In the genomic region with DNA sequence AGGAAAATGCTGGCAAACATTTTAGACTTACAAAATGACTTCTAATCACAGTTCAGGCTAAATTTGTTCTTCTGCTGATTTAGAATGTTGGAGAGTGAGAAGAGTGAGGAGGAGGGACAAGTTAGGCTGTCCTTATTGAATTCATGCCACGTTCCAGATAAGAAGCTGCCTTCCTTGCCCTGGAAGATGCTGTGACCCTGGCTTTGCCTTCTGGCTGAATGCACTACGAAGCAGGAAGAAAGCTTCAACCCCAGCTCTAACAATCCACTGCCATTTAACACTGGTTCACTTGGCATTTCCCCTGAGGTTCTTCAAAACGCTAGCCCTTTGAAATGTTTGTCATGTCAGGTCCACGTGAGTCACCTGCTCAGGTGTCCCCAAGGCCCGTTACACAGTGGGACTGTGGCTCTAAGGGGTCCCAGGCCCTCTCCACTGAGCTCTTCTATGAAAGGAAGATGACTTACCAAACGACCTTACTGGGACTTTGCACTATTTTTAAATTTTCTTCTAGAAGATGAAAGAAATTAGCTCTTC, we compare ENCODE assay signal across 21 cellular contexts. TPM values are rescaled to one million over a fixed set of nuclear protein-coding genes. Genes with fewer than 3 reads are reported as not detected.
DNase-seq lines count a peak whose midpoint lies in the region; ATAC-seq and TF ChIP-seq lines count a peak whose summit lies in the region.
"Had no signal": no experiment of that assay in that cellular context is flagged by ENCODE, and none has a peak within 500 bp of the region (broad histone marks: within the 10 kb centered on the region; RNA-seq: fewer than 3 reads in every experiment).

No MANE protein-coding gene starts in this region.

- no peak for TF ChIP-seq POLR2A in breast epithelium (IDR thresholded peaks at IDR 0.05)

- H3K79me2 ChIP-seq in mammary epithelial cell (ENCODE audit: insufficient read depth, low read length): no peaks in the 10 kb centered on the region

- DNase-seq in breast epithelium (ENCODE audit: low spot score in 2 of 2) (no peak), mammary epithelial cell (no peak), NCI-H524 treated with DMSO at 0.1 percent for 48 hours (lab: John Stamatoyannopoulos, UW) (no peak), UCSD-AML1 (lab: John Stamatoyannopoulos, UW; ENCODE audit: unreplicated experiment) (no peak)
- peak; percentile 58 for DNase-seq in activated CD4-positive, alpha-beta memory T cell treated with anti-CD3 and anti-CD28 coated beads for 36 hours
- DNase-seq in activated naive CD8-positive, alpha-beta T cell treated with anti-CD3 and anti-CD28 coated beads, Interleukin-2, amount 10 ng/mL, durations not matched to agents 7 days and 5 days: no peak
- DNase-seq: effector CD8-positive, alpha-beta T cell; head of caudate nucleus; Kasumi-1; NCI-H1105 treated with DMSO at 0.1 percent for 48 hours; NCI-H2107; NCI-H524; SHP77 treated with DMSO at 0.1 percent for 48 hours had no signal

- H3K4me1 ChIP-seq in breast epithelium (peaks cover 3 to 17% of the 10 kb centered on the region in 2 donors), mammary epithelial cell (ENCODE audit: insufficient read depth, low read length) (peaks cover 36% of the 10 kb centered on the region)
- H3K4me1 ChIP-seq: prostate gland had no signal

- H2AFZ ChIP-seq in mammary epithelial cell (ENCODE audit: low read depth, low read length): no peak overlapping the region

- H3K27ac ChIP-seq in breast epithelium: peak overlapping the region; percentile 28 to 54
- H3K27ac ChIP-seq in mammary epithelial cell (ENCODE audit: insufficient read depth, low read depth, low read length): no peak overlapping the region
- H3K27ac ChIP-seq: cardiac muscle cell, prostate gland had no signal

- POLR2A ChIA-PET in activated CD4-positive, alpha-beta memory T cell treated with anti-CD3 and anti-CD28 coated beads for 36 hours (lab: Charles Lee): interaction anchor here (0.8 to 10.5 kb wide), 20 partner anchors 9 to 241 kb away, joined by 3 to 225 read pairs (median 4); a partner anchor contains a TSS
- POLR2A ChIA-PET in activated naive CD8-positive, alpha-beta T cell treated with anti-CD3 and anti-CD28 coated beads, Interleukin-2, amount 10 ng/mL, durations not matched to agents 7 days and 5 days (lab: Charles Lee): interaction anchor here (1.4 to 2.5 kb wide), 2 partner anchors 9 to 29 kb away, joined by 8 to 10 read pairs; a partner anchor contains a TSS

- dilution Hi-C loops in mammary epithelial cell (cut with HindIII; ENCODE audit: low sequenced_read_pairs): loop anchor here (5.0 kb wide), 1 partner anchor 46 kb away; no protein-coding TSS in a partner anchor

- BruUV-seq in mammary epithelial cell (replicated peaks; lab: Mats Ljungman, UMichigan): no TSS peak

- H3K4me2 ChIP-seq in mammary epithelial cell (ENCODE audit: insufficient read depth, low read depth, low read length): no peak overlapping the region
- H3K4me2 ChIP-seq: smooth muscle cell had no signal

- no peaks in the 10 kb centered on the region for H3K9me3 ChIP-seq in breast epithelium
- no peaks in the 10 kb centered on the region for H3K9me3 ChIP-seq in mammary epithelial cell (replicated peaks; ENCODE audit: insufficient read depth, low read length)
- H3K9me3 ChIP-seq: prostate gland had no signal

- H3K9ac ChIP-seq in mammary epithelial cell (ENCODE audit: insufficient read depth, low read length): no peak overlapping the region

- H3K36me3 Mint-ChIP-seq in activated CD4-positive, alpha-beta memory T cell treated with anti-CD3 and anti-CD28 coated beads for 36 hours: peaks cover 14% of the 10 kb centered on the region
- peaks cover 2% of the 10 kb centered on the region for H3K36me3 Mint-ChIP-seq in activated naive CD8-positive, alpha-beta T cell treated with anti-CD3 and anti-CD28 coated beads, Interleukin-2, amount 10 ng/mL, durations not matched to agents 7 days and 5 days
- H3K36me3 Mint-ChIP-seq in stimulated activated naive CD8-positive, alpha-beta T cell treated with anti-CD3 and anti-CD28 coated beads, Interleukin-15, Interleukin-2, amounts not matched to agents 100 ng/mL and 50 ng/mL, for 24 hours (ENCODE audit: low read depth): peaks cover 9% of the 10 kb centered on the region
- H3K36me3 Mint-ChIP-seq: memory B cell had no signal

- no peak for TF ChIP-seq CTCF in breast epithelium (IDR thresholded peaks at IDR 0.05)
- TF ChIP-seq CTCF in mammary epithelial cell (conservative IDR thresholded peaks at IDR 0.05 in 1 of 2, IDR thresholded peaks at IDR 0.05 in 1 of 2; ENCODE audit: extremely low read depth in 1 of 2, insufficient read depth in 1 of 2, low read depth in 1 of 2, low read length in 2 of 2): no peak

- 82% methylated on average over 6 of the region's 6 CpGs for WGBS in mammary epithelial cell (ENCODE audit: low coverage, missing lambda C conversion rate)

- in situ Hi-C loops in mammary epithelial cell (cut with MboI; ENCODE audit: low sequenced_read_pairs in 2 of 2): loop anchor here in 1 of 2 donors (25.0 kb wide), 1 partner anchor 91 kb away; a partner anchor contains a TSS

- CTCF ChIA-PET in mammary epithelial cell (lab: Charles Lee; ENCODE audit: low non-redundant PET): interaction anchor here (0.6 kb wide), 1 partner anchor 82 kb away, joined by 3 read pairs; no protein-coding TSS in a partner anchor
- CTCF ChIA-PET in activated CD4-positive, alpha-beta memory T cell treated with anti-CD3 and anti-CD28 coated beads for 36 hours (lab: Charles Lee): interaction anchor here (0.9 to 5.3 kb wide), 17 partner anchors 7 to 178 kb away, joined by 3 to 37 read pairs (median 4); a partner anchor contains a TSS

- H3K27me3 ChIP-seq in breast epithelium: no peaks in the 10 kb centered on the region
- no peaks in the 10 kb centered on the region for H3K27me3 ChIP-seq in mammary epithelial cell (ENCODE audit: insufficient read depth, low read length)
- H3K27me3 ChIP-seq: cardiac muscle cell had no signal

- peaks cover 99% of the 10 kb centered on the region for H3K4me1 Mint-ChIP-seq in activated CD4-positive, alpha-beta memory T cell treated with anti-CD3 and anti-CD28 coated beads for 36 hours (ENCODE audit: low read depth)
- H3K4me1 Mint-ChIP-seq in activated naive CD8-positive, alpha-beta T cell treated with anti-CD3 and anti-CD28 coated beads, Interleukin-2, amount 10 ng/mL, durations not matched to agents 7 days and 5 days: peaks cover 64% of the 10 kb centered on the region
- peaks cover 100% of the 10 kb centered on the region for H3K4me1 Mint-ChIP-seq in stimulated activated naive CD8-positive, alpha-beta T cell treated with anti-CD3 and anti-CD28 coated beads, Interleukin-15, Interleukin-2, amounts not matched to agents 100 ng/mL and 50 ng/mL, for 24 hours (ENCODE audit: low read depth)

- no peaks in the 10 kb centered on the region for H3K27me3 Mint-ChIP-seq in activated CD4-positive, alpha-beta memory T cell treated with anti-CD3 and anti-CD28 coated beads for 36 hours
- no peaks in the 10 kb centered on the region for H3K27me3 Mint-ChIP-seq in activated naive CD8-positive, alpha-beta T cell treated with anti-CD3 and anti-CD28 coated beads, Interleukin-2, amount 10 ng/mL, durations not matched to agents 7 days and 5 days
- H3K27me3 Mint-ChIP-seq in stimulated activated naive CD8-positive, alpha-beta T cell treated with anti-CD3 and anti-CD28 coated beads, Interleukin-15, Interleukin-2, amounts not matched to agents 100 ng/mL and 50 ng/mL, for 24 hours: no peaks in the 10 kb centered on the region
- H3K27me3 Mint-ChIP-seq: memory B cell had no signal

- no peaks in the 10 kb centered on the region for H3K36me3 ChIP-seq in breast epithelium
- H3K36me3 ChIP-seq in mammary epithelial cell (ENCODE audit: insufficient read depth, low read length): no peaks in the 10 kb centered on the region
- H3K36me3 ChIP-seq: cardiac muscle cell, prostate gland had no signal

- no peaks in the 10 kb centered on the region for H3K9me3 Mint-ChIP-seq in activated CD4-positive, alpha-beta memory T cell treated with anti-CD3 and anti-CD28 coated beads for 36 hours
- H3K9me3 Mint-ChIP-seq in activated naive CD8-positive, alpha-beta T cell treated with anti-CD3 and anti-CD28 coated beads, Interleukin-2, amount 10 ng/mL, durations not matched to agents 7 days and 5 days: no peaks in the 10 kb centered on the region
- no peaks in the 10 kb centered on the region for H3K9me3 Mint-ChIP-seq in stimulated activated naive CD8-positive, alpha-beta T cell treated with anti-CD3 and anti-CD28 coated beads, Interleukin-15, Interleukin-2, amounts not matched to agents 100 ng/mL and 50 ng/mL, for 24 hours
- H3K9me3 Mint-ChIP-seq: memory B cell, neural crest cell had no signal

- H3K4me3 ChIP-seq in breast epithelium (no peak overlapping the region), mammary epithelial cell (replicated peaks in 1 of 3; ENCODE audit: insufficient read depth in 1 of 3, low read depth in 2 of 3, low read length in 3 of 3) (no peak overlapping the region)
- H3K4me3 ChIP-seq: cardiac muscle cell, prostate gland, smooth muscle cell had no signal

- H3K4me3 Mint-ChIP-seq in activated CD4-positive, alpha-beta memory T cell treated with anti-CD3 and anti-CD28 coated beads for 36 hours: peak overlapping the region; percentile 45
- H3K4me3 Mint-ChIP-seq in activated naive CD8-positive, alpha-beta T cell treated with anti-CD3 and anti-CD28 coated beads, Interleukin-2, amount 10 ng/mL, durations not matched to agents 7 days and 5 days: peak overlapping the region; percentile 5
- H3K4me3 Mint-ChIP-seq in stimulated activated naive CD8-positive, alpha-beta T cell treated with anti-CD3 and anti-CD28 coated beads, Interleukin-15, Interleukin-2, amounts not matched to agents 100 ng/mL and 50 ng/mL, for 24 hours: peak overlapping the region; percentile 61
- H3K4me3 Mint-ChIP-seq: memory B cell, neural crest cell had no signal

- H4K20me1 ChIP-seq in mammary epithelial cell (ENCODE audit: insufficient read depth, low read length): no peaks in the 10 kb centered on the region

- no peak for ATAC-seq in activated naive CD8-positive, alpha-beta T cell treated with anti-CD3 and anti-CD28 coated beads, Interleukin-2, amount 10 ng/mL, durations not matched to agents 7 days and 5 days (ENCODE audit: low read depth)
- ATAC-seq in GM21528 (IDR thresholded peaks at IDR 0.05; ENCODE audit: low FRiP score, unreplicated experiment): no peak
- ATAC-seq: HCT116 had no signal

- H3K27ac Mint-ChIP-seq in activated CD4-positive, alpha-beta memory T cell treated with anti-CD3 and anti-CD28 coated beads for 36 hours: peak overlapping the region; percentile 100
- H3K27ac Mint-ChIP-seq in activated naive CD8-positive, alpha-beta T cell treated with anti-CD3 and anti-CD28 coated beads, Interleukin-2, amount 10 ng/mL, durations not matched to agents 7 days and 5 days: peak overlapping the region; percentile 41
- H3K27ac Mint-ChIP-seq in stimulated activated naive CD8-positive, alpha-beta T cell treated with anti-CD3 and anti-CD28 coated beads, Interleukin-15, Interleukin-2, amounts not matched to agents 100 ng/mL and 50 ng/mL, for 24 hours: peak overlapping the region; percentile 99
- H3K27ac Mint-ChIP-seq: memory B cell had no signal

- intact Hi-C loops in breast epithelium (cut with DNase I; ENCODE audit: low total_unique reads): no loop called here
- intact Hi-C loops in mammary epithelial cell (cut with micrococcal nuclease): no loop called here
- intact Hi-C loops in activated CD4-positive, alpha-beta memory T cell treated with anti-CD3 and anti-CD28 coated beads for 36 hours (cut with micrococcal nuclease): loop anchor here (1.0 to 10.0 kb wide), 9 partner anchors 8 to 558 kb away; a partner anchor contains a TSS

RNA-seq across cellular contexts. Expression of a gene that starts 30.0 kb away (rescaled TPM):
- total RNA-seq in breast epithelium: 10 to 100 TPM; 10.8 to 14.6 (median 12.9) TPM
- 10 to 100 TPM in 1 of 2 donors, 1 to 10 TPM in 1; 6.5 to 17.2 TPM for total RNA-seq in mammary epithelial cell
- polyA plus RNA-seq in mammary epithelial cell: 12.7 TPM
- polyA minus RNA-seq in mammary epithelial cell: 10.6 TPM
- 10 to 100 TPM; 36.4 to 40.4 TPM for total RNA-seq in activated CD4-positive, alpha-beta memory T cell treated with anti-CD3 and anti-CD28 coated beads for 36 hours
- 10 to 100 TPM; 38.2 to 41.8 TPM for total RNA-seq in activated naive CD8-positive, alpha-beta T cell treated with anti-CD3 and anti-CD28 coated beads, Interleukin-2, amount 10 ng/mL, durations not matched to agents 7 days and 5 days

Comparison
In these comparisons a context has a peak if more than half of its experiments do, and no peak if none do; other contexts are left out.
1. H3K27ac Mint-ChIP-seq: peak in every context shown above with its lines; median percentile 100 in activated CD4-positive, alpha-beta memory T cell treated with anti-CD3 and anti-CD28 coated beads for 36 hours; 99 in stimulated activated naive CD8-positive, alpha-beta T cell treated with anti-CD3 and anti-CD28 coated beads, Interleukin-15, Interleukin-2, amounts not matched to agents 100 ng/mL and 50 ng/mL, for 24 hours; 41 in activated naive CD8-positive, alpha-beta T cell treated with anti-CD3 and anti-CD28 coated beads, Interleukin-2, amount 10 ng/mL, durations not matched to agents 7 days and 5 days.
2. H3K4me3 Mint-ChIP-seq: peak in every context shown above with its lines; median percentile 61 in stimulated activated naive CD8-positive, alpha-beta T cell treated with anti-CD3 and anti-CD28 coated beads, Interleukin-15, Interleukin-2, amounts not matched to agents 100 ng/mL and 50 ng/mL, for 24 hours; 45 in activated CD4-positive, alpha-beta memory T cell treated with anti-CD3 and anti-CD28 coated beads for 36 hours; 5 in activated naive CD8-positive, alpha-beta T cell treated with anti-CD3 and anti-CD28 coated beads, Interleukin-2, amount 10 ng/mL, durations not matched to agents 7 days and 5 days.